16 cellular contexts compared by ENCODE assay signal in genomic region chr3:41288785-41289184, GRCh38.
DNase-seq lines count a peak whose midpoint lies in the region; ATAC-seq and TF ChIP-seq lines count a peak whose summit lies in the region.
"Had no signal": no experiment of that assay in that cellular context is flagged by ENCODE, and none has a peak within 500 bp of the region (broad histone marks: within the 10 kb centered on the region; RNA-seq: fewer than 3 reads in every experiment).

No MANE protein-coding gene starts in this region.

- TF ChIP-seq CTCF in GM23338 (conservative IDR thresholded peaks at IDR 0.05; ENCODE audit: low read depth in 2 of 2), result peak in 1 of 2 experiments; percentile 22; a peak in 1 of 4 replicates
- TF ChIP-seq CTCF in endodermal cell (conservative IDR thresholded peaks at IDR 0.05), result peak; percentile 55

- H3K56ac ChIP-seq in mesendoderm (ENCODE audit: low read length), result no peak overlapping the region

- H3K18ac ChIP-seq in mesendoderm (ENCODE audit: low read length), result no peak overlapping the region

- H3K36me3 ChIP-seq in GM23338 (ENCODE audit: insufficient read depth), result no peaks in the 10 kb centered on the region
- no peaks in the 10 kb centered on the region for H3K36me3 ChIP-seq in endodermal cell (ENCODE audit: control insufficient read depth, insufficient read depth, low read length)
- no peaks in the 10 kb centered on the region for H3K36me3 ChIP-seq in mesendoderm (ENCODE audit: control insufficient read depth, insufficient read depth, low read length)

- H3K36me3 Mint-ChIP-seq in GM23338 (ENCODE audit: low read depth) (no peaks in the 10 kb centered on the region), endodermal cell (ENCODE audit: low read depth) (no peaks in the 10 kb centered on the region)
- peaks cover 2% of the 10 kb centered on the region for H3K36me3 Mint-ChIP-seq in activated CD4-positive, alpha-beta memory T cell treated with anti-CD3 and anti-CD28 coated beads for 36 hours
- H3K36me3 Mint-ChIP-seq in activated T-helper 1 cell treated with anti-CD3 and anti-CD28 coated beads, Interleukin-12 subunit alpha, Interleukin-12 subunit beta, Interleukin-2, Interleukin-4 antibody, amounts not matched to agents 30 ng/mL and 10 ng/mL and 1 ng/mL, durations not matched to agents 14 hours and 24 hours and 36 hours (ENCODE audit: low read depth), result no peaks in the 10 kb centered on the region

- H3K27me3 ChIP-seq in GM23338 (ENCODE audit: insufficient read depth), result no peaks in the 10 kb centered on the region
- H3K27me3 ChIP-seq in endodermal cell (ENCODE audit: control insufficient read depth, insufficient read depth, low read length, poor library complexity, severe bottlenecking), result no peaks in the 10 kb centered on the region
- H3K27me3 ChIP-seq in mesendoderm (ENCODE audit: insufficient read depth, low read length, poor library complexity), result no peaks in the 10 kb centered on the region

- peaks cover 4% of the 10 kb centered on the region; the same call in 1 of the 3 replicates for H3K9me3 Mint-ChIP-seq in GM23338
- H3K9me3 Mint-ChIP-seq in endodermal cell, result peaks cover 15% of the 10 kb centered on the region
- H3K9me3 Mint-ChIP-seq in activated CD4-positive, alpha-beta memory T cell treated with anti-CD3 and anti-CD28 coated beads for 36 hours, result peaks cover 15% of the 10 kb centered on the region
- no peaks in the 10 kb centered on the region for H3K9me3 Mint-ChIP-seq in activated T-helper 1 cell treated with anti-CD3 and anti-CD28 coated beads, Interleukin-12 subunit alpha, Interleukin-12 subunit beta, Interleukin-2, Interleukin-4 antibody, amounts not matched to agents 30 ng/mL and 10 ng/mL and 1 ng/mL, durations not matched to agents 14 hours and 24 hours and 36 hours

- H4K20me1 ChIP-seq in GM23338 (replicated peaks; ENCODE audit: insufficient read depth), result no peaks in the 10 kb centered on the region

- H3K79me2 ChIP-seq in GM23338 (replicated peaks; ENCODE audit: insufficient read depth) (no peaks in the 10 kb centered on the region), mesendoderm (ENCODE audit: control insufficient read depth, insufficient read depth, low read length) (no peaks in the 10 kb centered on the region)

- POLR2A ChIA-PET in activated CD4-positive, alpha-beta memory T cell treated with anti-CD3 and anti-CD28 coated beads for 36 hours (lab: Charles Lee), result no interaction called here

- H2AK5ac ChIP-seq in mesendoderm (ENCODE audit: low read length), result no peak overlapping the region

- H3K4me2 ChIP-seq in GM23338 (no peak overlapping the region), mesendoderm (ENCODE audit: low read length) (no peak overlapping the region)
- H3K4me2 ChIP-seq: A549 had no signal

- peaks cover 2% of the 10 kb centered on the region for H3K27me3 Mint-ChIP-seq in GM23338 (ENCODE audit: insufficient read depth, low read depth, poor library complexity)
- H3K27me3 Mint-ChIP-seq in endodermal cell (ENCODE audit: insufficient read depth), result no peaks in the 10 kb centered on the region
- H3K27me3 Mint-ChIP-seq in activated CD4-positive, alpha-beta memory T cell treated with anti-CD3 and anti-CD28 coated beads for 36 hours, result no peaks in the 10 kb centered on the region
- H3K27me3 Mint-ChIP-seq in activated T-helper 1 cell treated with anti-CD3 and anti-CD28 coated beads, Interleukin-12 subunit alpha, Interleukin-12 subunit beta, Interleukin-2, Interleukin-4 antibody, amounts not matched to agents 30 ng/mL and 10 ng/mL and 1 ng/mL, durations not matched to agents 14 hours and 24 hours and 36 hours (ENCODE audit: insufficient read depth), result no peaks in the 10 kb centered on the region
- H3K27me3 Mint-ChIP-seq: CD4-positive, alpha-beta T cell; IgD-negative memory B cell had no signal

- H3K9me3 ChIP-seq in endodermal cell (ENCODE audit: control insufficient read depth, low read length), result no peaks in the 10 kb centered on the region
- H3K9me3 ChIP-seq: A549, Caco-2 had no signal

- no peak overlapping the region for H3K4me3 Mint-ChIP-seq in GM23338
- H3K4me3 Mint-ChIP-seq in endodermal cell, result no peak overlapping the region
- H3K4me3 Mint-ChIP-seq in activated CD4-positive, alpha-beta memory T cell treated with anti-CD3 and anti-CD28 coated beads for 36 hours, result no peak overlapping the region
- no peak overlapping the region for H3K4me3 Mint-ChIP-seq in activated T-helper 1 cell treated with anti-CD3 and anti-CD28 coated beads, Interleukin-12 subunit alpha, Interleukin-12 subunit beta, Interleukin-2, Interleukin-4 antibody, amounts not matched to agents 30 ng/mL and 10 ng/mL and 1 ng/mL, durations not matched to agents 14 hours and 24 hours and 36 hours
- H3K4me3 Mint-ChIP-seq: CD4-positive, alpha-beta T cell had no signal

- H3K4me3 ChIP-seq in GM23338, result no peak overlapping the region
- no peak overlapping the region for H3K4me3 ChIP-seq in endodermal cell (ENCODE audit: low read length)
- no peak overlapping the region for H3K4me3 ChIP-seq in mesendoderm (ENCODE audit: low read length)
- H3K4me3 ChIP-seq: A549 had no signal

- peak; percentile 37 for DNase-seq in GM23338 (ENCODE audit: low spot score)
- DNase-seq in NCI-H69 (lab: John Stamatoyannopoulos, UW), result peak; percentile 79
- no peak for DNase-seq in endodermal cell
- DNase-seq in mesendoderm, result peak; percentile 31
- no peak for DNase-seq in NCI-H510A (lab: John Stamatoyannopoulos, UW)
- DNase-seq in activated CD4-positive, alpha-beta memory T cell treated with anti-CD3 and anti-CD28 coated beads for 36 hours, result no peak
- DNase-seq in activated T-helper 1 cell treated with anti-CD3 and anti-CD28 coated beads, Interleukin-12 subunit alpha, Interleukin-12 subunit beta, Interleukin-2, Interleukin-4 antibody, amounts not matched to agents 30 ng/mL and 10 ng/mL and 1 ng/mL, durations not matched to agents 14 hours and 24 hours and 36 hours (ENCODE audit: low spot score), result no peak
- DNase-seq: AML-193; Caco-2; CD4-positive, alpha-beta T cell; KG1 had no signal

- H3F3A ChIP-seq in GM23338 (replicated peaks; ENCODE audit: low read depth), result no peaks in the 10 kb centered on the region

- no peak overlapping the region for H3K23ac ChIP-seq in mesendoderm (ENCODE audit: low read length)

- peak; percentile 98 for ATAC-seq in GM23338
- ATAC-seq: HepG2 had no signal

- H3K27ac Mint-ChIP-seq in GM23338, result no peak overlapping the region
- H3K27ac Mint-ChIP-seq in endodermal cell, result no peak overlapping the region
- H3K27ac Mint-ChIP-seq in activated CD4-positive, alpha-beta memory T cell treated with anti-CD3 and anti-CD28 coated beads for 36 hours, result no peak overlapping the region
- H3K27ac Mint-ChIP-seq in activated T-helper 1 cell treated with anti-CD3 and anti-CD28 coated beads, Interleukin-12 subunit alpha, Interleukin-12 subunit beta, Interleukin-2, Interleukin-4 antibody, amounts not matched to agents 30 ng/mL and 10 ng/mL and 1 ng/mL, durations not matched to agents 14 hours and 24 hours and 36 hours, result no peak overlapping the region
- H3K27ac Mint-ChIP-seq: CD4-positive, alpha-beta T cell; IgD-negative memory B cell had no signal

- H3K79me1 ChIP-seq in mesendoderm (ENCODE audit: low read length), result no peaks in the 10 kb centered on the region

- no peak overlapping the region for H2BK5ac ChIP-seq in mesendoderm (ENCODE audit: low read length)

- no peak overlapping the region for H3K4ac ChIP-seq in mesendoderm (ENCODE audit: low read depth, low read length)

- no peak overlapping the region for H4K8ac ChIP-seq in mesendoderm (ENCODE audit: low read depth, low read length)

- no peak overlapping the region for H2BK15ac ChIP-seq in mesendoderm (replicated peaks; ENCODE audit: low read depth)

- peaks cover 9% of the 10 kb centered on the region for H3K4me1 Mint-ChIP-seq in GM23338
- peaks cover 28% of the 10 kb centered on the region for H3K4me1 Mint-ChIP-seq in endodermal cell
- peaks cover 3% of the 10 kb centered on the region for H3K4me1 Mint-ChIP-seq in activated CD4-positive, alpha-beta memory T cell treated with anti-CD3 and anti-CD28 coated beads for 36 hours (ENCODE audit: low read depth)
- H3K4me1 Mint-ChIP-seq in activated T-helper 1 cell treated with anti-CD3 and anti-CD28 coated beads, Interleukin-12 subunit alpha, Interleukin-12 subunit beta, Interleukin-2, Interleukin-4 antibody, amounts not matched to agents 30 ng/mL and 10 ng/mL and 1 ng/mL, durations not matched to agents 14 hours and 24 hours and 36 hours (ENCODE audit: low read depth), result no peaks in the 10 kb centered on the region
- H3K4me1 Mint-ChIP-seq: IgD-negative memory B cell had no signal

- H2BK120ac ChIP-seq in mesendoderm (ENCODE audit: low read depth, low read length), result no peak overlapping the region

- peaks cover 3% of the 10 kb centered on the region; the same call in 1 of the 2 replicates for H3K4me1 ChIP-seq in GM23338 (ENCODE audit: insufficient read depth)
- no peaks in the 10 kb centered on the region for H3K4me1 ChIP-seq in endodermal cell (ENCODE audit: control insufficient read depth, insufficient read depth, low read length)
- no peaks in the 10 kb centered on the region for H3K4me1 ChIP-seq in mesendoderm (ENCODE audit: control insufficient read depth, low read depth, low read length)
- H3K4me1 ChIP-seq: A549, Caco-2 had no signal

- CTCF ChIA-PET in activated CD4-positive, alpha-beta memory T cell treated with anti-CD3 and anti-CD28 coated beads for 36 hours (lab: Charles Lee), result no interaction called here

- H3K9me2 ChIP-seq in GM23338 (ENCODE audit: insufficient read depth), result peaks cover 5% of the 10 kb centered on the region; the same call in 1 of the 2 replicates

- H4K5ac ChIP-seq in mesendoderm (ENCODE audit: low read length), result no peak overlapping the region

- H2AFZ ChIP-seq in GM23338, result no peak overlapping the region

- 89 to 93% methylated on average over 4 to 8 of the region's 8 CpGs for WGBS in endodermal cell (ENCODE audit: insufficient coverage in 1 of 2, insufficient read length in 1 of 2), 2 experiments
- no CpG with 5 or more reads among the region's 8 CpGs for WGBS in mesendoderm (ENCODE audit: extremely low coverage, insufficient coverage, low lambda C conversion rate)

- H3K27ac ChIP-seq in GM23338 (ENCODE audit: low read depth) (no peak overlapping the region), endodermal cell (ENCODE audit: low read depth, low read length) (no peak overlapping the region), mesendoderm (ENCODE audit: low read depth, low read length) (no peak overlapping the region)
- H3K27ac ChIP-seq: 22Rv1, A549, C4-2B had no signal

- H3K9ac ChIP-seq in endodermal cell (ENCODE audit: extremely low read depth, low read length, poor library complexity, severe bottlenecking) (no peak overlapping the region), mesendoderm (ENCODE audit: low read length) (no peak overlapping the region)

- intact Hi-C loops in activated CD4-positive, alpha-beta memory T cell treated with anti-CD3 and anti-CD28 coated beads for 36 hours (cut with micrococcal nuclease), result no loop called here
- intact Hi-C loops in activated T-helper 1 cell treated with anti-CD3 and anti-CD28 coated beads, Interleukin-12 subunit alpha, Interleukin-12 subunit beta, Interleukin-2, Interleukin-4 antibody, amounts not matched to agents 30 ng/mL and 10 ng/mL and 1 ng/mL, durations not matched to agents 14 hours and 24 hours and 36 hours (cut with micrococcal nuclease), result no loop called here

Comparison
In these comparisons a context has a peak if more than half of its experiments do, and no peak if none do; other contexts are left out.
1. DNase-seq: peak in GM23338 (single experiment), NCI-H69 (single experiment) and mesendoderm (single experiment); none in endodermal cell (single experiment), NCI-H510A (single experiment), activated CD4-positive, alpha-beta memory T cell treated with anti-CD3 and anti-CD28 coated beads for 36 hours (single experiment) and activated T-helper 1 cell treated with anti-CD3 and anti-CD28 coated beads, Interleukin-12 subunit alpha, Interleukin-12 subunit beta, Interleukin-2, Interleukin-4 antibody, amounts not matched to agents 30 ng/mL and 10 ng/mL and 1 ng/mL, durations not matched to agents 14 hours and 24 hours and 36 hours (single experiment).